In genomic region chr11:102516179-102516578, GRCh38 we compare ENCODE assay signal across 23 cellular contexts. TPM values are rescaled to one million over a fixed set of nuclear protein-coding genes. Genes with fewer than 3 reads are reported as not detected.
"Had no signal": no experiment of that assay in that cellular context is flagged by ENCODE, and none has a peak within 500 bp of the region (broad histone marks: within the 10 kb centered on the region; RNA-seq: fewer than 3 reads in every experiment).

No MANE protein-coding gene starts in this region.

- ATAC-seq: heart left ventricle; mucosa of descending colon; naive thymus-derived CD8-positive, alpha-beta T cell; psoas muscle; right lobe of liver; stimulated activated memory B cell treated with anti-CD40 and anti-IgM and Interleukin-4, amounts not matched to agents 10 μg/mL and 1 μg/mL and 100 μg/mL, for 72 hours; upper lobe of right lung had no signal

- H3K27ac Mint-ChIP-seq: naive thymus-derived CD8-positive, alpha-beta T cell; stimulated activated memory B cell treated with anti-CD40 and anti-IgM and Interleukin-4, amounts not matched to agents 10 μg/mL and 1 μg/mL and 100 μg/mL, for 72 hours; stimulated activated naive CD8-positive, alpha-beta T cell treated with anti-CD3 and anti-CD28 coated beads, Interleukin-15, Interleukin-2, amounts not matched to agents 100 ng/mL and 50 ng/mL, for 24 hours had no signal

- H3K4me1 ChIP-seq: heart left ventricle, psoas muscle, right lobe of liver, spleen, testis, tibial nerve, upper lobe of right lung, vagina had no signal

- H3K36me3 Mint-ChIP-seq: naive thymus-derived CD8-positive, alpha-beta T cell had no signal

- H3K36me3 ChIP-seq: heart left ventricle, neutrophil, right lobe of liver, spleen, tibial nerve, upper lobe of right lung, vagina had no signal

- DNase-seq: effector memory CD4-positive, alpha-beta T cell; heart left ventricle; hippocampal formation; kidney glomerular epithelial cell; mucosa of descending colon; naive thymus-derived CD8-positive, alpha-beta T cell; psoas muscle; retina; right lobe of liver; spleen; stimulated activated CD4-positive, alpha-beta T cell treated with anti-CD3 and anti-CD28 coated beads, Interleukin-15, amount 100 ng/mL, for 24 hours; stimulated activated CD4-positive, alpha-beta T cell treated with anti-CD3 and anti-CD28 coated beads, Interleukin-1b, Interleukin-23, amount 100 ng/mL, for 48 hours; stimulated activated CD4-positive, alpha-beta T cell treated with anti-CD3 and anti-CD28 coated beads, Interleukin-4, amount 100 ng/mL, for 24 hours; testis; upper lobe of right lung had no signal

- H3K9me3 ChIP-seq: heart left ventricle, mucosa of descending colon, neutrophil, psoas muscle, right lobe of liver, spleen, testis, tibial nerve, upper lobe of right lung, vagina had no signal

- H3K4me1 Mint-ChIP-seq: naive thymus-derived CD8-positive, alpha-beta T cell had no signal

- FAIRE-seq: endometrium, frontal cortex had no signal

- H3K9me3 Mint-ChIP-seq: naive thymus-derived CD8-positive, alpha-beta T cell; stimulated activated memory B cell treated with anti-CD40 and anti-IgM and Interleukin-4, amounts not matched to agents 10 μg/mL and 1 μg/mL and 100 μg/mL, for 72 hours; stimulated activated naive CD8-positive, alpha-beta T cell treated with anti-CD3 and anti-CD28 coated beads, Interleukin-15, Interleukin-2, amounts not matched to agents 100 ng/mL and 50 ng/mL, for 24 hours had no signal

- H3K27ac ChIP-seq: heart left ventricle, neutrophil, psoas muscle, right lobe of liver, spleen, testis, tibial nerve, upper lobe of right lung, vagina had no signal

- H3K4me3 Mint-ChIP-seq: naive thymus-derived CD8-positive, alpha-beta T cell; stimulated activated memory B cell treated with anti-CD40 and anti-IgM and Interleukin-4, amounts not matched to agents 10 μg/mL and 1 μg/mL and 100 μg/mL, for 72 hours; stimulated activated naive CD8-positive, alpha-beta T cell treated with anti-CD3 and anti-CD28 coated beads, Interleukin-15, Interleukin-2, amounts not matched to agents 100 ng/mL and 50 ng/mL, for 24 hours had no signal

- H3K27me3 ChIP-seq: heart left ventricle, neutrophil, right lobe of liver, spleen, testis, tibial nerve, upper lobe of right lung, vagina had no signal

- H3K4me3 ChIP-seq: heart left ventricle, mucosa of descending colon, psoas muscle, right lobe of liver, spleen, testis, tibial nerve, upper lobe of right lung, vagina had no signal

RNA-seq across cellular contexts. Expression of gene MMP7, which starts 14.4 kb away (rescaled TPM):
- total RNA-seq: frontal cortex; mucosa of descending colon; naive thymus-derived CD8-positive, alpha-beta T cell; psoas muscle; tibial nerve had no signal
- polyA plus RNA-seq: heart left ventricle; naive thymus-derived CD8-positive, alpha-beta T cell; neural cell had no signal
